In genomic region chr2:201575971-201576370, GRCh38 we compare ENCODE assay signal across 1 cellular context.
TF ChIP-seq lines count a peak whose summit lies in the region.

No MANE protein-coding gene starts in this region.

TF ChIP-seq in SK-N-SH, 30 proteins besides CTCF, POLR2A, EP300 and RAD21 (continued from another document):
- TF ChIP-seq IRF3 (IDR thresholded peaks at IDR 0.05; ENCODE audit: low read depth, low read length) (no peak), FOXM1 (IDR thresholded peaks at IDR 0.05; ENCODE audit: low read depth) (no peak), TEAD4 (IDR thresholded peaks at IDR 0.05; ENCODE audit: borderline replicate concordance, insufficient read depth) (no peak), USF2 (IDR thresholded peaks at IDR 0.05; ENCODE audit: borderline replicate concordance, low read depth, low read length) (no peak)
